ENCODE assay signal across 8 cellular contexts in genomic region chr2:96022701-96023522, GRCh38. TPM values are rescaled to one million over a fixed set of nuclear protein-coding genes. Genes with fewer than 3 reads are reported as not detected.
DNase-seq lines count a peak whose midpoint lies in the region; ATAC-seq, FAIRE-seq and TF ChIP-seq lines count a peak whose summit lies in the region.
"Not testable (repeated sequence)": the region's sequence is repeated elsewhere in the genome, so short reads cannot be mapped to it uniquely, and the experiment has no call there.

No MANE protein-coding gene starts in this region.

- not testable (repeated sequence) for H3K36me3 ChIP-seq in OCI-LY1 (ENCODE audit: insufficient read depth, low read length); keratinocyte (ENCODE audit: control insufficient read depth in 2 of 2, extremely low read depth in 1 of 2, insufficient read depth in 2 of 2, low read length in 2 of 2); gastrocnemius medialis; transverse colon

- not testable (repeated sequence) for H3K9me2 ChIP-seq in OCI-LY1 (ENCODE audit: low read depth, low read length)

- not testable (repeated sequence) for H3K36me3 Mint-ChIP-seq in dendritic cell treated with granulocyte-macrophage colony-stimulating factor and Interleukin-4, amounts not matched to agents 40 ng/mL and 50 ng/mL, for 4 days (ENCODE audit: low read depth)

- not testable (repeated sequence) for H3K79me2 ChIP-seq in OCI-LY1 (ENCODE audit: insufficient read depth, low read length); keratinocyte (ENCODE audit: control insufficient read depth, insufficient read depth, low read length)

- TF ChIP-seq CTCF in GM10266 (IDR thresholded peaks at IDR 0.05; ENCODE audit: control insufficient read depth, insufficient read depth, low read depth, missing control alignments) = peak; percentile 84
- peak; percentile 63 for TF ChIP-seq CTCF in OCI-LY1 (IDR thresholded peaks at IDR 0.05; ENCODE audit: low read length)
- peak; percentile 47 to 89 (median 72) for TF ChIP-seq CTCF in keratinocyte (optimal IDR thresholded peaks at IDR 0.05 in 1 of 3, IDR thresholded peaks at IDR 0.05 in 1 of 3, conservative IDR thresholded peaks at IDR 0.05 in 1 of 3; ENCODE audit: extremely low read depth in 1 of 3, insufficient read depth in 2 of 3, low read length in 3 of 3)
- peak; percentile 71 to 84 (median 76) for TF ChIP-seq CTCF in gastrocnemius medialis (IDR thresholded peaks at IDR 0.05 in 4 of 5, conservative IDR thresholded peaks at IDR 0.05 in 1 of 5)
- TF ChIP-seq CTCF in transverse colon (IDR thresholded peaks at IDR 0.05) = peak; percentile 67 to 90 (median 83)

- not testable (repeated sequence) for H2AFZ ChIP-seq in OCI-LY1 (ENCODE audit: low read length); keratinocyte (ENCODE audit: control insufficient read depth, low read length)

- in situ Hi-C loops in gastrocnemius medialis (cut with MboI; ENCODE audit: low sequenced_read_pairs in 4 of 4) (loop anchor here (10.0 to 25.0 kb wide), 4 partner anchors 89 to 489 kb away; partner anchors contain the start of genes NEURL3 (in 3 of the 4), ADRA2B (in 2 of the 4), CIAO1 (in 1 of the 4) and TMEM127 (in 1 of the 4)), transverse colon (cut with MboI; ENCODE audit: low pct_ligation_motif_present in 1 of 4, low pct_unique_long_range_greater_than_20kb in 1 of 4, low sequenced_read_pairs in 3 of 4) (loop anchor here (25.0 kb wide), 4 partner anchors 89 to 489 kb away; partner anchors contain the start of genes ADRA2B (in 3 of the 4), CIAO1 (in 1 of the 4), NEURL3 (in 1 of the 4) and TMEM127 (in 1 of the 4))

- not testable (repeated sequence) for H3F3A ChIP-seq in OCI-LY1 (ENCODE audit: insufficient read depth, low read length)

- not testable (repeated sequence) for H3K9ac ChIP-seq in OCI-LY1 (ENCODE audit: low read length); keratinocyte (ENCODE audit: control insufficient read depth, extremely low read depth, insufficient read depth, low read length)

- H3K9me3 ChIP-seq in OCI-LY1 (ENCODE audit: low read length); keratinocyte (ENCODE audit: control insufficient read depth, low read depth, low read length); gastrocnemius medialis; transverse colon: not testable (repeated sequence)

- peak; percentile 39 for FAIRE-seq in keratinocyte (lab: Jason Lieb, UNC)

- H3K4me3 Mint-ChIP-seq in dendritic cell treated with granulocyte-macrophage colony-stimulating factor and Interleukin-4, amounts not matched to agents 40 ng/mL and 50 ng/mL, for 4 days = not testable (repeated sequence)

- not testable (repeated sequence) for H3K27me3 Mint-ChIP-seq in dendritic cell treated with granulocyte-macrophage colony-stimulating factor and Interleukin-4, amounts not matched to agents 40 ng/mL and 50 ng/mL, for 4 days

- H3K4me1 ChIP-seq in OCI-LY1 (ENCODE audit: insufficient read depth, low read length, severe bottlenecking); keratinocyte (ENCODE audit: control insufficient read depth, extremely low read depth, insufficient read depth, low read length); gastrocnemius medialis; transverse colon: not testable (repeated sequence)

- not testable (repeated sequence) for TF ChIP-seq EP300 in transverse colon (IDR thresholded peaks at IDR 0.05; ENCODE audit: low read depth)

- peak overlapping the region; percentile 45 for H3K27ac Mint-ChIP-seq in dendritic cell treated with granulocyte-macrophage colony-stimulating factor and Interleukin-4, amounts not matched to agents 40 ng/mL and 50 ng/mL, for 4 days

- TF ChIP-seq POLR2A in gastrocnemius medialis (IDR thresholded peaks at IDR 0.05); transverse colon (IDR thresholded peaks at IDR 0.05): not testable (repeated sequence)

- dilution Hi-C loops in keratinocyte (cut with MboI; ENCODE audit: extremely low pct_ligation_motif_present, low sequenced_read_pairs) = not testable (repeated sequence)

- not testable (repeated sequence) for H3K4me3 ChIP-seq in OCI-LY1 (ENCODE audit: low read depth, low read length, poor library complexity, severe bottlenecking); keratinocyte (ENCODE audit: control insufficient read depth in 2 of 3, extremely low read depth in 1 of 3, insufficient read depth in 2 of 3, low read depth in 1 of 3, low read length in 3 of 3); gastrocnemius medialis; transverse colon

- H3K4me1 Mint-ChIP-seq in dendritic cell treated with granulocyte-macrophage colony-stimulating factor and Interleukin-4, amounts not matched to agents 40 ng/mL and 50 ng/mL, for 4 days (ENCODE audit: low read depth) = peaks cover 10% of the 10 kb centered on the region

- ATAC-seq in HG02678 (IDR thresholded peaks at IDR 0.05; ENCODE audit: unreplicated experiment) (peak; percentile 74), gastrocnemius medialis (peak; percentile 75 to 90)

- H3K4me2 ChIP-seq in OCI-LY1 (ENCODE audit: low read length) = not testable (repeated sequence)
- H3K4me2 ChIP-seq in keratinocyte (ENCODE audit: control insufficient read depth, extremely low read depth, insufficient read depth, low read depth, low read length) = peak overlapping the region; percentile 10

- not testable (repeated sequence) for H4K20me1 ChIP-seq in OCI-LY1 (ENCODE audit: insufficient read depth, low read length); keratinocyte (ENCODE audit: control insufficient read depth, extremely low read depth, insufficient read depth, low read length)

- not testable (repeated sequence) for H3K9me3 Mint-ChIP-seq in dendritic cell treated with granulocyte-macrophage colony-stimulating factor and Interleukin-4, amounts not matched to agents 40 ng/mL and 50 ng/mL, for 4 days

- peak; percentile 77 for DNase-seq in GM10266 (ENCODE audit: extremely low spot score)
- DNase-seq in activated CD8-positive, alpha-beta memory T cell treated with anti-CD3 and anti-CD28 coated beads, Interleukin-2, amount 50 U/mL, for 4 hours = peak; percentile 80
- peak; percentile 41 for DNase-seq in keratinocyte (ENCODE audit: low read depth, low spot score)
- peak; percentile 59 to 76 for DNase-seq in gastrocnemius medialis
- peak; percentile 90 for DNase-seq in transverse colon

- 56% methylated on average over 14 of the region's 20 CpGs; no CpG with 5 or more reads in 1 of the 2 donors for WGBS in transverse colon (ENCODE audit: low coverage in 1 of 2), 2 donors

- not testable (repeated sequence) for H3K27me3 ChIP-seq in OCI-LY1 (ENCODE audit: insufficient read depth, low read length); keratinocyte (ENCODE audit: control insufficient read depth, extremely low read depth, insufficient read depth, low read length); gastrocnemius medialis; transverse colon

- intact Hi-C loops in dendritic cell treated with granulocyte-macrophage colony-stimulating factor and Interleukin-4, amounts not matched to agents 40 ng/mL and 50 ng/mL, for 4 days (cut with micrococcal nuclease); transverse colon (cut with DNase I; ENCODE audit: low total_unique reads): not testable (repeated sequence)
- intact Hi-C loops in gastrocnemius medialis (cut with DNase I; ENCODE audit: low total_unique reads) = loop anchor here (10.0 kb wide), 3 partner anchors 152 to 482 kb away; partner anchors contain the start of genes CIAO1, NEURL3 and TMEM127

- not testable (repeated sequence) for H3K9me1 ChIP-seq in keratinocyte (ENCODE audit: control insufficient read depth, extremely low read depth, insufficient read depth, low read length)

- not testable (repeated sequence) for H3K27ac ChIP-seq in OCI-LY1 (ENCODE audit: low read depth, low read length, poor library complexity, severe bottlenecking); keratinocyte (ENCODE audit: control insufficient read depth, insufficient read depth, low read length); transverse colon
- H3K27ac ChIP-seq in gastrocnemius medialis = peak overlapping the region in 1 of 4 donors; percentile 18

RNA-seq across cellular contexts. Expression of gene GPAT2, which starts 11.8 kb away (rescaled TPM):
- polyA plus RNA-seq in keratinocyte = 0.05 to 0.29 TPM (median 0.06 TPM) in 3 replicates
- polyA plus RNA-seq in keratinocyte (2011; ENCODE audit: low read depth) = not detected
- polyA plus RNA-seq in keratinocyte (2011; cell fraction: cytosol; rRNA removed) = 0.05 TPM in 1 of 2 replicates, not detected in the other
- polyA plus RNA-seq in keratinocyte (2011; cell fraction: nucleus; rRNA removed) = 0.19 and 0.28 TPM in 2 replicates
- polyA plus RNA-seq in keratinocyte (2012; ENCODE audit: low replicate concordance) = 0.25 and 0.30 TPM in 2 replicates
- not detected in 3 replicates for polyA minus RNA-seq in keratinocyte
- not detected for polyA minus RNA-seq in keratinocyte (2011; cell fraction: cytosol; rRNA and poly(A)+ RNA removed)
- 0.23 TPM in 1 of 2 replicates, not detected in the other for polyA minus RNA-seq in keratinocyte (2011; cell fraction: nucleus; rRNA and poly(A)+ RNA removed)
- total RNA-seq in gastrocnemius medialis = 1 to 10 TPM; 1.1 to 8.2 (median 4.9) TPM
- total RNA-seq in transverse colon = 1 to 10 TPM; 1.4 to 3.7 (median 2.7) TPM

RNA-seq across cellular contexts. Expression of gene ANKRD36C, which starts 31.3 kb away (rescaled TPM):
- 2.6 to 8.4 TPM (median 7.4 TPM) in 3 replicates for polyA plus RNA-seq in keratinocyte
- 3.7 TPM for polyA plus RNA-seq in keratinocyte (2011; ENCODE audit: low read depth)
- polyA plus RNA-seq in keratinocyte (2011; cell fraction: cytosol; rRNA removed) = 0.48 and 0.66 TPM in 2 replicates
- 25.2 and 27.9 TPM in 2 replicates for polyA plus RNA-seq in keratinocyte (2011; cell fraction: nucleus; rRNA removed)
- 1.9 and 2.2 TPM in 2 replicates for polyA plus RNA-seq in keratinocyte (2012; ENCODE audit: low replicate concordance)
- 12.5 to 71.0 TPM (median 64.8 TPM) in 3 replicates for polyA minus RNA-seq in keratinocyte
- 1.2 TPM for polyA minus RNA-seq in keratinocyte (2011; cell fraction: cytosol; rRNA and poly(A)+ RNA removed)
- polyA minus RNA-seq in keratinocyte (2011; cell fraction: nucleus; rRNA and poly(A)+ RNA removed) = 69.6 and 167 TPM in 2 replicates
- total RNA-seq in gastrocnemius medialis (1 to 10 TPM; 1.2 to 7.3 (median 1.6) TPM), transverse colon (10 to 100 TPM; 38.6 to 81.2 (median 60.0) TPM)

Comparison
In these comparisons a context has a peak if more than half of its experiments do, and no peak if none do; other contexts are left out.
1. RNA of gene ANKRD36C, which starts 31.3 kb away (total RNA-seq): 38.6 to 81.2 TPM in transverse colon; 1.2 to 7.3 TPM in gastrocnemius medialis; every median in the first group is over 4 times any median in the second.
2. Peak in every context shown above with its lines, with median percentiles within 50 percentile points of each other: DNase-seq and CTCF ChIP-seq.